Comparison of ENCODE assay signal across 8 cellular contexts in genomic region chr19:19033176-19033425, GRCh38. TPM values are rescaled to one million over a fixed set of nuclear protein-coding genes. Genes with fewer than 3 reads are reported as not detected.
DNase-seq lines count a peak whose midpoint lies in the region; ATAC-seq lines count a peak whose summit lies in the region.

No MANE protein-coding gene starts in this region.

- peak overlapping the region; percentile 95 for H3K9ac ChIP-seq in mesenchymal stem cell (ENCODE audit: low read length)

- peak overlapping the region; percentile 89 for H3K4me2 ChIP-seq in mesenchymal stem cell (ENCODE audit: low read length, poor library complexity, severe bottlenecking)

- no peak for ATAC-seq in stimulated activated naive CD8-positive, alpha-beta T cell treated with anti-CD3 and anti-CD28 coated beads, Interleukin-15, Interleukin-2, amounts not matched to agents 100 U/mL and 50 U/mL, for 24 hours

- no peak overlapping the region for H2BK15ac ChIP-seq in mesenchymal stem cell (ENCODE audit: low read depth, poor library complexity, severe bottlenecking)

- H4K91ac ChIP-seq in mesenchymal stem cell (ENCODE audit: low read length) = peak overlapping the region; percentile 83

- H2BK5ac ChIP-seq in mesenchymal stem cell (ENCODE audit: low read depth, low read length, poor library complexity, severe bottlenecking) = peak overlapping the region; percentile 98

- peak overlapping the region; percentile 49 for H2BK120ac ChIP-seq in mesenchymal stem cell (ENCODE audit: low read depth, low read length)

- peaks cover 56% of the 10 kb centered on the region for H3K36me3 Mint-ChIP-seq in stimulated activated naive CD8-positive, alpha-beta T cell treated with anti-CD3 and anti-CD28 coated beads, Interleukin-15, Interleukin-2, amounts not matched to agents 100 ng/mL and 50 ng/mL, for 24 hours (ENCODE audit: low read depth)

- 1% methylated on average over 18 of the region's 32 CpGs for WGBS in mesenchymal stem cell

- H3K4me3 Mint-ChIP-seq in stimulated activated naive CD8-positive, alpha-beta T cell treated with anti-CD3 and anti-CD28 coated beads, Interleukin-15, Interleukin-2, amounts not matched to agents 100 ng/mL and 50 ng/mL, for 24 hours = peak overlapping the region; percentile 96

- H3K18ac ChIP-seq in mesenchymal stem cell (ENCODE audit: low read depth in 1 of 2, low read length in 2 of 2) = peak overlapping the region; percentile 89 to 94

- peak overlapping the region; percentile 36 for H2AFZ ChIP-seq in mesenchymal stem cell (ENCODE audit: low read depth, low read length)

- H3K27me3 Mint-ChIP-seq in stimulated activated naive CD8-positive, alpha-beta T cell treated with anti-CD3 and anti-CD28 coated beads, Interleukin-15, Interleukin-2, amounts not matched to agents 100 ng/mL and 50 ng/mL, for 24 hours = no peaks in the 10 kb centered on the region

- peak overlapping the region; percentile 75 to 82 for H3K4ac ChIP-seq in mesenchymal stem cell (ENCODE audit: low read depth in 1 of 2, low read length in 2 of 2)

- no peaks in the 10 kb centered on the region for H3K9me3 Mint-ChIP-seq in stimulated activated naive CD8-positive, alpha-beta T cell treated with anti-CD3 and anti-CD28 coated beads, Interleukin-15, Interleukin-2, amounts not matched to agents 100 ng/mL and 50 ng/mL, for 24 hours

- H3K36me3 ChIP-seq in mesenchymal stem cell (ENCODE audit: control insufficient read depth in 1 of 2, insufficient read depth in 2 of 2, low read depth in 1 of 2, low read length in 2 of 2) = peaks cover 27 to 38% of the 10 kb centered on the region in 2 experiments

- DNase-seq in stimulated activated naive CD8-positive, alpha-beta T cell treated with anti-CD3 and anti-CD28 coated beads, Interleukin-15, Interleukin-2, amounts not matched to agents 100 U/mL and 50 U/mL, for 24 hours = no peak
- DNase-seq in mesenchymal stem cell (no peak), NCI-H2107 treated with DMSO at 0.1 percent for 48 hours (lab: John Stamatoyannopoulos, UW; ENCODE audit: unreplicated experiment) (no peak), NCI-H2196 (lab: John Stamatoyannopoulos, UW; ENCODE audit: unreplicated experiment) (no peak), GF-D8 (lab: John Stamatoyannopoulos, UW) (no peak), nucleus accumbens (lab: John Stamatoyannopoulos, UW) (no peak)

- H3K4me1 ChIP-seq in mesenchymal stem cell (ENCODE audit: control insufficient read depth, insufficient read depth, low read depth, low read length) = peaks cover 11% of the 10 kb centered on the region

- peaks cover 27% of the 10 kb centered on the region for H3K79me1 ChIP-seq in mesenchymal stem cell (replicated peaks; ENCODE audit: low read length, poor library complexity, severe bottlenecking)

- H3K14ac ChIP-seq in mesenchymal stem cell (ENCODE audit: low read length in 2 of 2) = peak overlapping the region; percentile 84 to 86

- peak overlapping the region; percentile 95 for H3K27ac Mint-ChIP-seq in stimulated activated naive CD8-positive, alpha-beta T cell treated with anti-CD3 and anti-CD28 coated beads, Interleukin-15, Interleukin-2, amounts not matched to agents 100 ng/mL and 50 ng/mL, for 24 hours

- H3K4me3 ChIP-seq in mesenchymal stem cell (ENCODE audit: insufficient read depth in 1 of 2, low read depth in 1 of 2, low read length in 2 of 2) = peak overlapping the region; percentile 87 to 92

- H4K8ac ChIP-seq in mesenchymal stem cell (ENCODE audit: low read length) = peak overlapping the region; percentile 85

- peak overlapping the region; percentile 95 for H3K27ac ChIP-seq in angular gyrus (ENCODE audit: low read depth, low read length)
- H3K27ac ChIP-seq in mesenchymal stem cell (ENCODE audit: low read length, poor library complexity, severe bottlenecking) = peak overlapping the region; percentile 82

- peak overlapping the region in 1 of 2 experiments; percentile 90 for H3K23ac ChIP-seq in mesenchymal stem cell (ENCODE audit: low read length in 2 of 2)

- no peak overlapping the region for H2AK5ac ChIP-seq in mesenchymal stem cell (ENCODE audit: low read length, severe bottlenecking)

- H3K27me3 ChIP-seq in mesenchymal stem cell (ENCODE audit: control insufficient read depth in 1 of 2, insufficient read depth in 1 of 2, low read length in 2 of 2) = no peaks in the 10 kb centered on the region

- H3K4me1 Mint-ChIP-seq in stimulated activated naive CD8-positive, alpha-beta T cell treated with anti-CD3 and anti-CD28 coated beads, Interleukin-15, Interleukin-2, amounts not matched to agents 100 ng/mL and 50 ng/mL, for 24 hours (ENCODE audit: low read depth) = peaks cover 40% of the 10 kb centered on the region

- no peak overlapping the region for H2BK12ac ChIP-seq in mesenchymal stem cell (ENCODE audit: low read length in 2 of 2)

- no peaks in the 10 kb centered on the region for H3K9me3 ChIP-seq in mesenchymal stem cell (ENCODE audit: control insufficient read depth, low read length)

RNA-seq across cellular contexts. Expression of gene SUGP2, which starts 0.2 kb away (rescaled TPM):
- polyA plus RNA-seq in mesenchymal stem cell (2013, experiment 1 of 2) = 45.8 TPM
- 43.4 TPM for polyA plus RNA-seq in mesenchymal stem cell (2013, experiment 2 of 2)

RNA-seq across cellular contexts. Expression of gene ARMC6, which starts 0.3 kb away (rescaled TPM):
- 13.3 TPM for polyA plus RNA-seq in mesenchymal stem cell (2013, experiment 1 of 2)
- polyA plus RNA-seq in mesenchymal stem cell (2013, experiment 2 of 2) = 13.5 TPM

RNA-seq across cellular contexts. Expression of gene SLC25A42, which starts 30.7 kb away (rescaled TPM):
- polyA plus RNA-seq in mesenchymal stem cell (2013, experiment 1 of 2) = 8.1 TPM
- polyA plus RNA-seq in mesenchymal stem cell (2013, experiment 2 of 2) = 7.2 TPM
